20 cellular contexts compared by ENCODE assay signal in genomic region chr7:128215281-128215680, GRCh38. TPM values are rescaled to one million over a fixed set of nuclear protein-coding genes. Genes with fewer than 3 reads are reported as not detected.
A peak's percentile ranks its signal among the peaks of the same experiment; 100 is the strongest.
DNase-seq lines count a peak whose midpoint lies in the region; ATAC-seq and TF ChIP-seq lines count a peak whose summit lies in the region.
"Had no signal": no experiment of that assay in that cellular context is flagged by ENCODE, and none has a peak within 500 bp of the region (broad histone marks: within the 10 kb centered on the region; RNA-seq: fewer than 3 reads in every experiment).

No MANE protein-coding gene starts in this region.

- DNase-seq in AG09319 (ENCODE audit: extremely low read depth, low read depth) (peak; percentile 72), NCI-H226 (peak; percentile 65), choroid plexus epithelial cell (ENCODE audit: low read depth) (peak; percentile 86), myocyte (ENCODE audit: low read depth) (peak; percentile 76), mucosa of descending colon (no peak), NCI-H1105 (lab: John Stamatoyannopoulos, UW) (no peak), DMS79 treated with DMSO at 0.1 percent for 48 hours (lab: John Stamatoyannopoulos, UW) (no peak)
- DNase-seq: activated CD4-positive, alpha-beta T cell treated with anti-CD3 and anti-CD28 coated beads for 48 hours; central memory CD4-positive, alpha-beta T cell; effector memory CD8-positive, alpha-beta T cell; GDM1; H9; NCI-H187 treated with DMSO at 0.1 percent for 48 hours; NCI-H510A treated with DMSO at 0.1 percent for 48 hours; stomach had no signal

- no peak for ATAC-seq in mucosa of descending colon
- ATAC-seq in GM21360 (IDR thresholded peaks at IDR 0.05; ENCODE audit: unreplicated experiment): no peak
- ATAC-seq: activated naive CD4-positive, alpha-beta T cell treated with anti-CD3 and anti-CD28 coated beads, Interleukin-2, amount 50 U/mL, for 72 hours; effector memory CD8-positive, alpha-beta T cell had no signal

- TF ChIP-seq CTCF in AG09319 (IDR thresholded peaks at IDR 0.05; ENCODE audit: low read depth, low read length) (no peak), choroid plexus epithelial cell (conservative IDR thresholded peaks at IDR 0.05; ENCODE audit: low read depth, low read length) (no peak), mucosa of descending colon (IDR thresholded peaks at IDR 0.05) (no peak)

- intact Hi-C loops in mucosa of descending colon (cut with DNase I, micrococcal nuclease): no loop called here

- no peaks in the 10 kb centered on the region for H3K4me1 ChIP-seq in mucosa of descending colon (ENCODE audit: low read depth)

- H3K9me3 ChIP-seq in mucosa of descending colon: no peaks in the 10 kb centered on the region
- H3K9me3 ChIP-seq: SJCRH30, stomach had no signal

- H3K4me3 ChIP-seq in choroid plexus epithelial cell (ENCODE audit: low read depth, low read length): no peak overlapping the region
- H3K4me3 ChIP-seq in mucosa of descending colon: no peak overlapping the region
- H3K4me3 ChIP-seq: SJCRH30, stomach had no signal

- H3K36me3 ChIP-seq in mucosa of descending colon (ENCODE audit: low read depth): no peaks in the 10 kb centered on the region
- H3K36me3 ChIP-seq: SJCRH30, stomach had no signal

RNA-seq across cellular contexts. Expression of gene LEP, which starts 25.8 kb away (rescaled TPM):
- not detected in 2 replicates for total RNA-seq in myocyte
- polyA plus RNA-seq in myocyte (2012): 0.04 TPM
- total RNA-seq in mucosa of descending colon: under 1 TPM in 2 of 3 donors, not detected in 1; 0.09 to 0.22 TPM
- total RNA-seq: activated naive CD4-positive, alpha-beta T cell treated with anti-CD3 and anti-CD28 coated beads, Interleukin-2, amount 50 U/mL, for 72 hours; H9; lung microvascular endothelial cell; pulmonary artery endothelial cell; SJCRH30; stomach had no signal

Comparison
In these comparisons a context has a peak if more than half of its experiments do, and no peak if none do; other contexts are left out.
1. DNase-seq: peak in AG09319 (single experiment), NCI-H226 (single experiment), choroid plexus epithelial cell (single experiment) and myocyte (single experiment); none in mucosa of descending colon (0 of 3), NCI-H1105 (single experiment) and DMS79 treated with DMSO at 0.1 percent for 48 hours (single experiment).